Comparison of ENCODE assay signal across 8 cellular contexts in genomic region chr15:83092309-83092976, GRCh38. TPM values are rescaled to one million over a fixed set of nuclear protein-coding genes. Genes with fewer than 3 reads are reported as not detected.
DNase-seq lines count a peak whose midpoint lies in the region; ATAC-seq and TF ChIP-seq lines count a peak whose summit lies in the region.

No MANE protein-coding gene starts in this region.

- H3K4me1 Mint-ChIP-seq in progenitor cell of endocrine pancreas (ENCODE audit: low read depth) (no peaks in the 10 kb centered on the region), Calu3 (ENCODE audit: low read depth, unreplicated experiment) (no peaks in the 10 kb centered on the region)

- peaks cover 20% of the 10 kb centered on the region for H3K27me3 Mint-ChIP-seq in progenitor cell of endocrine pancreas
- H3K27me3 Mint-ChIP-seq in Calu3 (ENCODE audit: unreplicated experiment): peaks cover 37% of the 10 kb centered on the region

- H3K27ac Mint-ChIP-seq in progenitor cell of endocrine pancreas: no peak overlapping the region
- H3K27ac Mint-ChIP-seq in Calu3 (ENCODE audit: unreplicated experiment): no peak overlapping the region

- H3K4me3 ChIP-seq in GM12864 (ENCODE audit: low read depth, low read length): no peak overlapping the region

- CTCF ChIA-PET in Calu3 (lab: Charles Lee): no interaction called here

- H3K4me3 Mint-ChIP-seq in progenitor cell of endocrine pancreas (ENCODE audit: low read depth): no peak overlapping the region
- no peak overlapping the region for H3K4me3 Mint-ChIP-seq in Calu3 (ENCODE audit: low read depth, unreplicated experiment)

- peak; percentile 72 for ATAC-seq in GM21825 (IDR thresholded peaks at IDR 0.05; ENCODE audit: unreplicated experiment)

- intact Hi-C loops in Calu3 (cut with micrococcal nuclease; ENCODE audit: unreplicated experiment): no loop called here

- H3K9me3 Mint-ChIP-seq in progenitor cell of endocrine pancreas (ENCODE audit: low read depth) (peaks cover 4% of the 10 kb centered on the region), Calu3 (ENCODE audit: low read depth, unreplicated experiment) (no peaks in the 10 kb centered on the region)

- BruUV-seq in Calu3 (replicated peaks; lab: Mats Ljungman, UMichigan): no TSS peak

- no peak for TF ChIP-seq CTCF in GM12864 (IDR thresholded peaks at IDR 0.05; ENCODE audit: low read depth, low read length, missing control alignments)
- TF ChIP-seq CTCF in progenitor cell of endocrine pancreas (IDR thresholded peaks at IDR 0.05; ENCODE audit: unreplicated experiment): no peak
- no peak for TF ChIP-seq CTCF in Calu3 (IDR thresholded peaks at IDR 0.05; ENCODE audit: unreplicated experiment)

- H3K36me3 Mint-ChIP-seq in progenitor cell of endocrine pancreas (ENCODE audit: insufficient read depth): no peaks in the 10 kb centered on the region
- no peaks in the 10 kb centered on the region for H3K36me3 Mint-ChIP-seq in Calu3 (ENCODE audit: insufficient read depth, unreplicated experiment)

- peak; percentile 53 for DNase-seq in GM12864 (ENCODE audit: low read depth)
- DNase-seq in OCI-M2 (lab: John Stamatoyannopoulos, UW; ENCODE audit: unreplicated experiment): peak; percentile 57
- peak; percentile 81 for DNase-seq in glomerular endothelial cell (ENCODE audit: extremely low read depth, low read depth, low spot score)
- peak; percentile 3 for DNase-seq in stromal cell of bone marrow (ENCODE audit: low read depth)
- no peak for DNase-seq in COLO829 (ENCODE audit: low spot score)
- DNase-seq in progenitor cell of endocrine pancreas (ENCODE audit: low spot score, unreplicated experiment): no peak
- no peak for DNase-seq in Calu3

RNA-seq across cellular contexts. Expression of gene TM6SF1, which starts 15.0 kb away (rescaled TPM):
- total RNA-seq in glomerular endothelial cell: 23.0 and 38.0 TPM in 2 replicates
- 0.27 TPM in 1 of 2 replicates, not detected in the other for total RNA-seq in progenitor cell of endocrine pancreas
- total RNA-seq in Calu3 (2022): not detected in 2 replicates

RNA-seq across cellular contexts. Expression of gene BTBD1, which starts 25.4 kb away (rescaled TPM):
- total RNA-seq in glomerular endothelial cell (94.9 and 111 TPM in 2 replicates), progenitor cell of endocrine pancreas (38.7 and 39.0 TPM in 2 replicates), Calu3 (2022) (73.2 and 77.3 TPM in 2 replicates)

Comparison
In these comparisons a context has a peak if more than half of its experiments do, and no peak if none do; other contexts are left out.
1. DNase-seq: peak in GM12864 (single experiment), OCI-M2 (single experiment), glomerular endothelial cell (single experiment) and stromal cell of bone marrow (single experiment); none in COLO829 (single experiment), progenitor cell of endocrine pancreas (single experiment) and Calu3 (single experiment).
2. RNA of gene TM6SF1, which starts 15.0 kb away (total RNA-seq): 23.0 to 38.0 TPM in glomerular endothelial cell; 0.27 TPM in progenitor cell of endocrine pancreas and not detected in Calu3; every median in the first group is over 10 times any median in the second.